In the genomic region with DNA sequence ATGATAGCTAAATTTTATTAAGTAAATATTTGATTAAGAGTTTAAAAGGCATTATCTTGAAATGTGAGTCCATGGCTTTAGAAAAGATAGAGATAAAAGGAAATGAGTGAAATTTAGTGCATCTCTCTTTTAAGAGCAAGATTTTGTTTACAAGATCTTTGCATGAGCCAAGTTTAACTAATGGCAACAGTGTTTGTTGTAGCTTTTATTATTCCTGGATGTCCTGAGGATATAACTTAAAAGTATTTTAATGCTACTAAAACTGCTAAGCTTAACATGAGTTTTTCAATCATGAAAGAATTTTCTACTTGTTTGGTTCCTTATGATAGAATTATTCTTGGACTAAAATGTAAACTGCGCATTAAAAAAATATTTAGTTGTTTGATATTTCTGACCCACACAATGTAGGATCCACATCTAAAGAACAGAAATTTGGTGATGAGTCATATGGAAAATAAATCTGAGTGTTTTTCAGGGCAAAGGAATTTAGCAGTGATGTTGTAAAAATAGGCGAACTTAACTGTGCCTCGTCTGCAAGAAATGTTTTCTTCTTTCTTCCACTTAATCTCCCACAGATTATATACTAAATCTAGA, we compare ENCODE assay signal across 1 cellular context.
TF ChIP-seq lines count a peak whose summit lies in the region.

No MANE protein-coding gene starts in this region.

TF ChIP-seq in IMR-90, 13 proteins besides CTCF, POLR2A, EP300 and RAD21 (continued from another document):
- peak; percentile 37; the same call in 1 of the 2 replicates for TF ChIP-seq CEBPB (IDR thresholded peaks at IDR 0.05; ENCODE audit: low read depth, low read length)
- TF ChIP-seq, protein P1, sequence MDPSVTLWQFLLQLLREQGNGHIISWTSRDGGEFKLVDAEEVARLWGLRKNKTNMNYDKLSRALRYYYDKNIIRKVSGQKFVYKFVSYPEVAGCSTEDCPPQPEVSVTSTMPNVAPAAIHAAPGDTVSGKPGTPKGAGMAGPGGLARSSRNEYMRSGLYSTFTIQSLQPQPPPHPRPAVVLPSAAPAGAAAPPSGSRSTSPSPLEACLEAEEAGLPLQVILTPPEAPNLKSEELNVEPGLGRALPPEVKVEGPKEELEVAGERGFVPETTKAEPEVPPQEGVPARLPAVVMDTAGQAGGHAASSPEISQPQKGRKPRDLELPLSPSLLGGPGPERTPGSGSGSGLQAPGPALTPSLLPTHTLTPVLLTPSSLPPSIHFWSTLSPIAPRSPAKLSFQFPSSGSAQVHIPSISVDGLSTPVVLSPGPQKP (IDR thresholded peaks at IDR 0.05; ENCODE audit: borderline replicate concordance, low read depth, low read length) = no peak
